1 cellular context compared by ENCODE assay signal in the genomic region with DNA sequence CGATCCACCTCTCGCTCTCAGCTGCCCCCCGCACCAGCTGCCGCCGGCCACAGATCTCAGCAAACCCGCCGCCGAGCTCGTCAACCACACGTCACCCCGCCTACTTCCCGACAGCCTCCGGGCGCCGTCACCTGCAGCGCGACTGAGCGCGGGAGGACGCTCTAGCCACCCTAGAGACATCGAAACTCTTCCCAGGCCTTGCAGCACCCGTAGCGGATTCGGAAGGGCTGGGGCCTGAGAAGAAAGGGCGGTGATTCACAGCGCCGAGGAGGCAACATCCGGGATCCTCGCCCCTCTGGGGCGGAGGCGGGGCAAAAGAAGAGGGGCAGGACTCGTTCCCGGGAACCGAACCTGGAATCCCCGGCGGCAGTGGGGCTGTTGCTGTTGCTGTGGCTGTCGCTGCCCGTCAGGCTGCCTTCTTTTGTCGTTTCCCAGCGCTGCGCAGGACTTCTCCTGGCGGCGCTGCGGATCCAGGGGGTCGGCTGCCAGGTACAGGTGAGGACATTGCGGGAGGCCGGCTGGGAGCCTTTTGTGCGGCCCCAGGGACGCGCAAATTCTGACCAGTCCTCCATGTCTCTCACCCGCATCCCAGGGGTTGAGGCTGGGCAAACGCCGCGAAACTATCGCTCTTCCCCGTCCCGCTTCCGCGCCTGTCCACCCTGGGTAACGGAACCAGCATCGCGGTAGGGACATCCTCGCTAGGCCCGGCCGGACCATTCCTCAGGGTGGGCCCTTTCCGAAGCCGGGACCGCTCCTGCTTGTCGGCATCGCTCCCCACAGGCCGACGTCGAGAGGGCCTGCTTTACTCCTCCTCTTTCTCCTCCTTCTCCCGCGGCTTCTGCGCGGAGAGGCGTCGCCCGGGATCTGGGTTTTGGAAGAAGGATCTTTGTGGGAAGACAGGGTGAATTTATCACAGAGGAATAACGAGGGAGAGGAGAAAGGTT.
TF ChIP-seq lines count a peak whose summit lies in the region.

A gene (plus strand): TSS at position 331 of the 944 bp plus-strand sequence. CDS start 9,443 bp downstream, outside the sequence.
A gene with protein sequence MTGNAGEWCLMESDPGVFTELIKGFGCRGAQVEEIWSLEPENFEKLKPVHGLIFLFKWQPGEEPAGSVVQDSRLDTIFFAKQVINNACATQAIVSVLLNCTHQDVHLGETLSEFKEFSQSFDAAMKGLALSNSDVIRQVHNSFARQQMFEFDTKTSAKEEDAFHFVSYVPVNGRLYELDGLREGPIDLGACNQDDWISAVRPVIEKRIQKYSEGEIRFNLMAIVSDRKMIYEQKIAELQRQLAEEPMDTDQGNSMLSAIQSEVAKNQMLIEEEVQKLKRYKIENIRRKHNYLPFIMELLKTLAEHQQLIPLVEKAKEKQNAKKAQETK (minus strand): TSS at position 79 of the 944 bp plus-strand sequence. CDS start 100 bp downstream, outside the sequence.

TF ChIP-seq in K562, 482 proteins besides CTCF, POLR2A, EP300 and RAD21 (continued from another document and continues in another):
- TF ChIP-seq, protein P1, sequence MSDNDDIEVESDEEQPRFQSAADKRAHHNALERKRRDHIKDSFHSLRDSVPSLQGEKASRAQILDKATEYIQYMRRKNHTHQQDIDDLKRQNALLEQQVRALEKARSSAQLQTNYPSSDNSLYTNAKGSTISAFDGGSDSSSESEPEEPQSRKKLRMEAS (CRISPR knock-in tag; IDR thresholded peaks at IDR 0.05), result peak; percentile 91
- TF ChIP-seq ZNF764 (CRISPR knock-in tag; IDR thresholded peaks at IDR 0.05; ENCODE audit: low read depth) (no peak), ZNF184 (CRISPR knock-in tag; IDR thresholded peaks at IDR 0.05) (no peak), JUND (IDR thresholded peaks at IDR 0.05; ENCODE audit: borderline replicate concordance, low read depth, low read length) (peak; percentile 92), JUND (tag; IDR thresholded peaks at IDR 0.05; ENCODE audit: borderline replicate concordance, low read depth, low read length) (peak; percentile 87; the same call in 1 of the 3 replicates), ZNF134 (CRISPR knock-in tag; conservative IDR thresholded peaks at IDR 0.05) (no peak; the same call in 1 of the 2 replicates), MTA3 (IDR thresholded peaks at IDR 0.05; ENCODE audit: borderline replicate concordance) (peak; percentile 98), XRCC4 (IDR thresholded peaks at IDR 0.05; ENCODE audit: extremely low read depth, insufficient read depth, insufficient read length) (no peak), TCF7L2 (IDR thresholded peaks at IDR 0.05; ENCODE audit: low read depth, low read length) (no peak), EP400 (IDR thresholded peaks at IDR 0.05) (peak; percentile 98), TOE1 (IDR thresholded peaks at IDR 0.05; ENCODE audit: borderline replicate concordance) (peak; percentile 88), TOE1 (CRISPR knock-in tag; IDR thresholded peaks at IDR 0.05; ENCODE audit: borderline replicate concordance, low read depth) (no peak), PHF20 (IDR thresholded peaks at IDR 0.05; ENCODE audit: partially characterized antibody) (peak; percentile 85), ZKSCAN1 (IDR thresholded peaks at IDR 0.05; ENCODE audit: low read depth, low read length) (peak; percentile 79; the same call in 1 of the 2 replicates), POLR2AphosphoS2 (IDR thresholded peaks at IDR 0.05; ENCODE audit: low read length) (peak; percentile 88; the same call in 1 of the 2 replicates), PCBP1 (IDR thresholded peaks at IDR 0.05; ENCODE audit: low read depth, low read length, poor library complexity, severe bottlenecking) (peak; percentile 53), FOXJ3 (CRISPR knock-in tag; IDR thresholded peaks at IDR 0.05) (no peak), ZNF79 (CRISPR knock-in tag; IDR thresholded peaks at IDR 0.05; ENCODE audit: low read depth) (no peak), SLC30A9 (CRISPR knock-in tag; IDR thresholded peaks at IDR 0.05) (no peak), SAFB (IDR thresholded peaks at IDR 0.05; ENCODE audit: borderline replicate concordance, low read depth, low read length) (0 out of 2 replicates have a peak, but pooled peaks have one; percentile 2), ZNF77 (CRISPR knock-in tag; IDR thresholded peaks at IDR 0.05) (no peak), BHLHE40 (IDR thresholded peaks at IDR 0.05; ENCODE audit: low read length) (peak; percentile 96), ZNF133 (CRISPR knock-in tag; IDR thresholded peaks at IDR 0.05) (no peak), FOXA3 (CRISPR knock-in tag; conservative IDR thresholded peaks at IDR 0.05 in 1 of 2, IDR thresholded peaks at IDR 0.05 in 1 of 2) (peak in 1 of 2 experiments; percentile 76; a peak in 1 of 4 replicates), PHF21A (IDR thresholded peaks at IDR 0.05; ENCODE audit: borderline replicate concordance, low read depth) (peak; percentile 91; the same call in 1 of the 2 replicates), SRF (CRISPR knock-in tag; IDR thresholded peaks at IDR 0.05) (peak in 1 of 2 experiments; percentile 92; a peak in 2 of 4 replicates), KAT7 (CRISPR knock-in tag; IDR thresholded peaks at IDR 0.05; ENCODE audit: borderline replicate concordance) (peak; percentile 35), RBFOX2 (IDR thresholded peaks at IDR 0.05; ENCODE audit: low read depth, low read length) (peak; percentile 98), PHTF2 (CRISPR knock-in tag; IDR thresholded peaks at IDR 0.05) (no peak), ZNF644 (tag; IDR thresholded peaks at IDR 0.05; ENCODE audit: low read depth) (no peak)
- TF ChIP-seq, protein P2, sequence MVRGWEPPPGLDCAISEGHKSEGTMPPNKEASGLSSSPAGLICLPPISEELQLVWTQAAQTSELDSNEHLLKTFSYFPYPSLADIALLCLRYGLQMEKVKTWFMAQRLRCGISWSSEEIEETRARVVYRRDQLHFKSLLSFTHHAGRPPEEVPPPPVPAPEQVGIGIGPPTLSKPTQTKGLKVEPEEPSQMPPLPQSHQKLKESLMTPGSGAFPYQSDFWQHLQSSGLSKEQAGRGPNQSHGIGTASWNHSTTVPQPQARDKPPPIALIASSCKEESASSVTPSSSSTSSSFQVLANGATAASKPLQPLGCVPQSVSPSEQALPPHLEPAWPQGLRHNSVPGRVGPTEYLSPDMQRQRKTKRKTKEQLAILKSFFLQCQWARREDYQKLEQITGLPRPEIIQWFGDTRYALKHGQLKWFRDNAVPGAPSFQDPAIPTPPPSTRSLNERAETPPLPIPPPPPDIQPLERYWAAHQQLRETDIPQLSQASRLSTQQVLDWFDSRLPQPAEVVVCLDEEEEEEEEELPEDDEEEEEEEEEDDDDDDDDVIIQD (CRISPR knock-in tag; IDR thresholded peaks at IDR 0.05), result no peak
- TF ChIP-seq, protein P3, sequence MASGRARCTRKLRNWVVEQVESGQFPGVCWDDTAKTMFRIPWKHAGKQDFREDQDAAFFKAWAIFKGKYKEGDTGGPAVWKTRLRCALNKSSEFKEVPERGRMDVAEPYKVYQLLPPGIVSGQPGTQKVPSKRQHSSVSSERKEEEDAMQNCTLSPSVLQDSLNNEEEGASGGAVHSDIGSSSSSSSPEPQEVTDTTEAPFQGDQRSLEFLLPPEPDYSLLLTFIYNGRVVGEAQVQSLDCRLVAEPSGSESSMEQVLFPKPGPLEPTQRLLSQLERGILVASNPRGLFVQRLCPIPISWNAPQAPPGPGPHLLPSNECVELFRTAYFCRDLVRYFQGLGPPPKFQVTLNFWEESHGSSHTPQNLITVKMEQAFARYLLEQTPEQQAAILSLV (tag; IDR thresholded peaks at IDR 0.05), result no peak
- TF ChIP-seq, protein P4, sequence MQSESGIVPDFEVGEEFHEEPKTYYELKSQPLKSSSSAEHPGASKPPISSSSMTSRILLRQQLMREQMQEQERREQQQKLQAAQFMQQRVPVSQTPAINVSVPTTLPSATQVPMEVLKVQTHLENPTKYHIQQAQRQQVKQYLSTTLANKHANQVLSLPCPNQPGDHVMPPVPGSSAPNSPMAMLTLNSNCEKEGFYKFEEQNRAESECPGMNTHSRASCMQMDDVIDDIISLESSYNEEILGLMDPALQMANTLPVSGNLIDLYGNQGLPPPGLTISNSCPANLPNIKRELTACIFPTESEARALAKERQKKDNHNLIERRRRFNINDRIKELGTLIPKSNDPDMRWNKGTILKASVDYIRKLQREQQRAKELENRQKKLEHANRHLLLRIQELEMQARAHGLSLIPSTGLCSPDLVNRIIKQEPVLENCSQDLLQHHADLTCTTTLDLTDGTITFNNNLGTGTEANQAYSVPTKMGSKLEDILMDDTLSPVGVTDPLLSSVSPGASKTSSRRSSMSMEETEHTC (IDR thresholded peaks at IDR 0.05), result peak; percentile 41; the same call in 1 of the 2 replicates
- TF ChIP-seq, protein P5, sequence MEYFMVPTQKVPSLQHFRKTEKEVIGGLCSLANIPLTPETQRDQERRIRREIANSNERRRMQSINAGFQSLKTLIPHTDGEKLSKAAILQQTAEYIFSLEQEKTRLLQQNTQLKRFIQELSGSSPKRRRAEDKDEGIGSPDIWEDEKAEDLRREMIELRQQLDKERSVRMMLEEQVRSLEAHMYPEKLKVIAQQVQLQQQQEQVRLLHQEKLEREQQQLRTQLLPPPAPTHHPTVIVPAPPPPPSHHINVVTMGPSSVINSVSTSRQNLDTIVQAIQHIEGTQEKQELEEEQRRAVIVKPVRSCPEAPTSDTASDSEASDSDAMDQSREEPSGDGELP (CRISPR knock-in tag; IDR thresholded peaks at IDR 0.05; ENCODE audit: borderline replicate concordance), result peak; percentile 99
- TF ChIP-seq, protein P6, sequence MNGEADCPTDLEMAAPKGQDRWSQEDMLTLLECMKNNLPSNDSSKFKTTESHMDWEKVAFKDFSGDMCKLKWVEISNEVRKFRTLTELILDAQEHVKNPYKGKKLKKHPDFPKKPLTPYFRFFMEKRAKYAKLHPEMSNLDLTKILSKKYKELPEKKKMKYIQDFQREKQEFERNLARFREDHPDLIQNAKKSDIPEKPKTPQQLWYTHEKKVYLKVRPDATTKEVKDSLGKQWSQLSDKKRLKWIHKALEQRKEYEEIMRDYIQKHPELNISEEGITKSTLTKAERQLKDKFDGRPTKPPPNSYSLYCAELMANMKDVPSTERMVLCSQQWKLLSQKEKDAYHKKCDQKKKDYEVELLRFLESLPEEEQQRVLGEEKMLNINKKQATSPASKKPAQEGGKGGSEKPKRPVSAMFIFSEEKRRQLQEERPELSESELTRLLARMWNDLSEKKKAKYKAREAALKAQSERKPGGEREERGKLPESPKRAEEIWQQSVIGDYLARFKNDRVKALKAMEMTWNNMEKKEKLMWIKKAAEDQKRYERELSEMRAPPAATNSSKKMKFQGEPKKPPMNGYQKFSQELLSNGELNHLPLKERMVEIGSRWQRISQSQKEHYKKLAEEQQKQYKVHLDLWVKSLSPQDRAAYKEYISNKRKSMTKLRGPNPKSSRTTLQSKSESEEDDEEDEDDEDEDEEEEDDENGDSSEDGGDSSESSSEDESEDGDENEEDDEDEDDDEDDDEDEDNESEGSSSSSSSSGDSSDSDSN (IDR thresholded peaks at IDR 0.05; ENCODE audit: borderline replicate concordance in 1 of 2, low read depth in 2 of 2, low read length in 2 of 2), result peak; percentile 73 to 95
